In the genomic region with DNA sequence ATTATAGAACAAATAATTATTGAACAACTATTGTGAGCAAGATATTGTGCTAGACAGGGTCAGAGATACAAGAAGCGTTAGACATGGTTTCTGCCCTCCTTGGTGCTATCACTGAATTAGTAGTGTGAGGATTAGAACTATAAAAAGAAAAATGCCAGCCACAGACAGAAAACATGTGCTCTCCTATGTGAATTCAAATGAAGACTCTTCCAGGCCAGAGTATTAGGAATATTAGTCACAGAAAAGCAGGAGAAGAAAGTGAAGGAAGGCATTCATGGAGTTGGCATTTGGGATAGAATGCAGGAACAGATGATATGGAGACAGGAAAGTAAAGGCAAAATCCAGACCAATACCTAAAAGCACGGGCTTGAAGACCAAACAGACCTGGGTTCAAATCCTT, we compare ENCODE assay signal across 1 cellular context.
TF ChIP-seq lines count a peak whose summit lies in the region.

No MANE protein-coding gene starts in this region.

TF ChIP-seq in H1, 55 proteins besides CTCF, POLR2A, EP300 and RAD21 (continued from another document):
- TF ChIP-seq, protein P1, sequence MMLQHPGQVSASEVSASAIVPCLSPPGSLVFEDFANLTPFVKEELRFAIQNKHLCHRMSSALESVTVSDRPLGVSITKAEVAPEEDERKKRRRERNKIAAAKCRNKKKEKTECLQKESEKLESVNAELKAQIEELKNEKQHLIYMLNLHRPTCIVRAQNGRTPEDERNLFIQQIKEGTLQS (IDR thresholded peaks at IDR 0.05; ENCODE audit: insufficient read depth, low read depth, low read length), result no peak
- TF ChIP-seq, protein P2, sequence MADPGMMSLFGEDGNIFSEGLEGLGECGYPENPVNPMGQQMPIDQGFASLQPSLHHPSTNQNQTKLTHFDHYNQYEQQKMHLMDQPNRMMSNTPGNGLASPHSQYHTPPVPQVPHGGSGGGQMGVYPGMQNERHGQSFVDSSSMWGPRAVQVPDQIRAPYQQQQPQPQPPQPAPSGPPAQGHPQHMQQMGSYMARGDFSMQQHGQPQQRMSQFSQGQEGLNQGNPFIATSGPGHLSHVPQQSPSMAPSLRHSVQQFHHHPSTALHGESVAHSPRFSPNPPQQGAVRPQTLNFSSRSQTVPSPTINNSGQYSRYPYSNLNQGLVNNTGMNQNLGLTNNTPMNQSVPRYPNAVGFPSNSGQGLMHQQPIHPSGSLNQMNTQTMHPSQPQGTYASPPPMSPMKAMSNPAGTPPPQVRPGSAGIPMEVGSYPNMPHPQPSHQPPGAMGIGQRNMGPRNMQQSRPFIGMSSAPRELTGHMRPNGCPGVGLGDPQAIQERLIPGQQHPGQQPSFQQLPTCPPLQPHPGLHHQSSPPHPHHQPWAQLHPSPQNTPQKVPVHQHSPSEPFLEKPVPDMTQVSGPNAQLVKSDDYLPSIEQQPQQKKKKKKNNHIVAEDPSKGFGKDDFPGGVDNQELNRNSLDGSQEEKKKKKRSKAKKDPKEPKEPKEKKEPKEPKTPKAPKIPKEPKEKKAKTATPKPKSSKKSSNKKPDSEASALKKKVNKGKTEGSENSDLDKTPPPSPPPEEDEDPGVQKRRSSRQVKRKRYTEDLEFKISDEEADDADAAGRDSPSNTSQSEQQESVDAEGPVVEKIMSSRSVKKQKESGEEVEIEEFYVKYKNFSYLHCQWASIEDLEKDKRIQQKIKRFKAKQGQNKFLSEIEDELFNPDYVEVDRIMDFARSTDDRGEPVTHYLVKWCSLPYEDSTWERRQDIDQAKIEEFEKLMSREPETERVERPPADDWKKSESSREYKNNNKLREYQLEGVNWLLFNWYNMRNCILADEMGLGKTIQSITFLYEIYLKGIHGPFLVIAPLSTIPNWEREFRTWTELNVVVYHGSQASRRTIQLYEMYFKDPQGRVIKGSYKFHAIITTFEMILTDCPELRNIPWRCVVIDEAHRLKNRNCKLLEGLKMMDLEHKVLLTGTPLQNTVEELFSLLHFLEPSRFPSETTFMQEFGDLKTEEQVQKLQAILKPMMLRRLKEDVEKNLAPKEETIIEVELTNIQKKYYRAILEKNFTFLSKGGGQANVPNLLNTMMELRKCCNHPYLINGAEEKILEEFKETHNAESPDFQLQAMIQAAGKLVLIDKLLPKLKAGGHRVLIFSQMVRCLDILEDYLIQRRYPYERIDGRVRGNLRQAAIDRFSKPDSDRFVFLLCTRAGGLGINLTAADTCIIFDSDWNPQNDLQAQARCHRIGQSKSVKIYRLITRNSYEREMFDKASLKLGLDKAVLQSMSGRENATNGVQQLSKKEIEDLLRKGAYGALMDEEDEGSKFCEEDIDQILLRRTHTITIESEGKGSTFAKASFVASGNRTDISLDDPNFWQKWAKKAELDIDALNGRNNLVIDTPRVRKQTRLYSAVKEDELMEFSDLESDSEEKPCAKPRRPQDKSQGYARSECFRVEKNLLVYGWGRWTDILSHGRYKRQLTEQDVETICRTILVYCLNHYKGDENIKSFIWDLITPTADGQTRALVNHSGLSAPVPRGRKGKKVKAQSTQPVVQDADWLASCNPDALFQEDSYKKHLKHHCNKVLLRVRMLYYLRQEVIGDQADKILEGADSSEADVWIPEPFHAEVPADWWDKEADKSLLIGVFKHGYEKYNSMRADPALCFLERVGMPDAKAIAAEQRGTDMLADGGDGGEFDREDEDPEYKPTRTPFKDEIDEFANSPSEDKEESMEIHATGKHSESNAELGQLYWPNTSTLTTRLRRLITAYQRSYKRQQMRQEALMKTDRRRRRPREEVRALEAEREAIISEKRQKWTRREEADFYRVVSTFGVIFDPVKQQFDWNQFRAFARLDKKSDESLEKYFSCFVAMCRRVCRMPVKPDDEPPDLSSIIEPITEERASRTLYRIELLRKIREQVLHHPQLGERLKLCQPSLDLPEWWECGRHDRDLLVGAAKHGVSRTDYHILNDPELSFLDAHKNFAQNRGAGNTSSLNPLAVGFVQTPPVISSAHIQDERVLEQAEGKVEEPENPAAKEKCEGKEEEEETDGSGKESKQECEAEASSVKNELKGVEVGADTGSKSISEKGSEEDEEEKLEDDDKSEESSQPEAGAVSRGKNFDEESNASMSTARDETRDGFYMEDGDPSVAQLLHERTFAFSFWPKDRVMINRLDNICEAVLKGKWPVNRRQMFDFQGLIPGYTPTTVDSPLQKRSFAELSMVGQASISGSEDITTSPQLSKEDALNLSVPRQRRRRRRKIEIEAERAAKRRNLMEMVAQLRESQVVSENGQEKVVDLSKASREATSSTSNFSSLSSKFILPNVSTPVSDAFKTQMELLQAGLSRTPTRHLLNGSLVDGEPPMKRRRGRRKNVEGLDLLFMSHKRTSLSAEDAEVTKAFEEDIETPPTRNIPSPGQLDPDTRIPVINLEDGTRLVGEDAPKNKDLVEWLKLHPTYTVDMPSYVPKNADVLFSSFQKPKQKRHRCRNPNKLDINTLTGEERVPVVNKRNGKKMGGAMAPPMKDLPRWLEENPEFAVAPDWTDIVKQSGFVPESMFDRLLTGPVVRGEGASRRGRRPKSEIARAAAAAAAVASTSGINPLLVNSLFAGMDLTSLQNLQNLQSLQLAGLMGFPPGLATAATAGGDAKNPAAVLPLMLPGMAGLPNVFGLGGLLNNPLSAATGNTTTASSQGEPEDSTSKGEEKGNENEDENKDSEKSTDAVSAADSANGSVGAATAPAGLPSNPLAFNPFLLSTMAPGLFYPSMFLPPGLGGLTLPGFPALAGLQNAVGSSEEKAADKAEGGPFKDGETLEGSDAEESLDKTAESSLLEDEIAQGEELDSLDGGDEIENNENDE (IDR thresholded peaks at IDR 0.05; ENCODE audit: insufficient replicate concordance, low read length), result no peak
- TF ChIP-seq TAF1 (IDR thresholded peaks at IDR 0.05; ENCODE audit: low read depth, low read length), result no peak
- TF ChIP-seq TEAD4 (IDR thresholded peaks at IDR 0.05; ENCODE audit: low read depth, low read length), result no peak
- no peak for TF ChIP-seq CBX5 (IDR thresholded peaks at IDR 0.05; ENCODE audit: low read depth, low read length)
- no peak for TF ChIP-seq RXRA (IDR thresholded peaks at IDR 0.05; ENCODE audit: insufficient read depth, low read depth, low read length)
- no peak for TF ChIP-seq SRF (IDR thresholded peaks at IDR 0.05; ENCODE audit: low read depth, low read length)
- TF ChIP-seq ASH2L (IDR thresholded peaks at IDR 0.05; ENCODE audit: low read length), result no peak
- TF ChIP-seq SP2 (IDR thresholded peaks at IDR 0.05; ENCODE audit: low read length), result no peak
- TF ChIP-seq, protein P3, sequence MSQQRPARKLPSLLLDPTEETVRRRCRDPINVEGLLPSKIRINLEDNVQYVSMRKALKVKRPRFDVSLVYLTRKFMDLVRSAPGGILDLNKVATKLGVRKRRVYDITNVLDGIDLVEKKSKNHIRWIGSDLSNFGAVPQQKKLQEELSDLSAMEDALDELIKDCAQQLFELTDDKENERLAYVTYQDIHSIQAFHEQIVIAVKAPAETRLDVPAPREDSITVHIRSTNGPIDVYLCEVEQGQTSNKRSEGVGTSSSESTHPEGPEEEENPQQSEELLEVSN (IDR thresholded peaks at IDR 0.05), result no peak
